In the genomic region with DNA sequence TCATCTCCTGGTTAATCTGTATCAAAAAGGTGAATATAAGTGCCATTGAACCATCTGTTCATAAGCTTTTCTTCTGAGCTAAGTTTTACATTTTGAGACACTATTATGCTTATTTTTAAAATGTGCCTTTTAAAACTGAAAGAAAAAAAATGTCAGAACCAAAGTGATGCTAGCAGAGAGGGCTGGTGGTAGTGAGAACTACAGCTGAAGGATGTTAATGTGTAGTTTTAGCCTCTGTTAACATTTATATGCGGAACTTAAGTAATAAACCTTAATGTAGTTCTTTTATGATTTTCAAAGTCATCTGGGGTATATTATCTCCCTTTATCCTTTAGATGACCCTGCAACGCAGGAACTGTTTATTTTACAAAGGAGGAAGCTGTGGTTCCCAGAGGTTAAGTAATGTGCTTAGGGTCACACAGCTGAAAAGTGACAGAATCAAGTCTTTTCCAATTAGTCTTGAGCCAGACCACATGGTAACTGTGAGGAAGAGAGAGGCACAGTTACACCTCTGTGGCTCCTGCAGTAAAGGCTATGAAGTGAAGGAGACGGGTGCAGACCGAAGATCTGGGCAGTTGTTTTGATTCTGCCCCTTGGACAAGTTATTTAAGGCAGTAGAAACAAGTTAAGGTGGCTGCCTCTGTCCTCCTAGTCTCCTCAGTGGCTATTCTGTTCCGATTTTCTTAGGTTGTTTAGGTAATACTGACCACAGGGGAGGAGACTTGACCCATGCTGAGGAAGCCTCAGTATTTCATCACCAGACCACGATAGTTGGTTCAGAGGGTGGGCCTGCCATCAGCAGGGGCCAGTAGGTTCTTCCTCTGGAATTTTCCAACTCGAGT, we compare ENCODE assay signal across 8 cellular contexts. TPM values are rescaled to one million over a fixed set of nuclear protein-coding genes. Genes with fewer than 3 reads are reported as not detected.
DNase-seq lines count a peak whose midpoint lies in the region; ATAC-seq and TF ChIP-seq lines count a peak whose summit lies in the region.

No MANE protein-coding gene starts in this region.

- H3K9me3 ChIP-seq in OCI-LY3 (ENCODE audit: insufficient read depth, low read length) (peaks cover 5% of the 10 kb centered on the region; the same call in 1 of the 2 replicates), heart left ventricle (no peaks in the 10 kb centered on the region)

- intact Hi-C loops in heart left ventricle (cut with DNase I), result no loop called here

- H2AFZ ChIP-seq in OCI-LY3 (ENCODE audit: low read depth, low read length), result no peak overlapping the region

- no peaks in the 10 kb centered on the region for H3K27me3 ChIP-seq in OCI-LY3 (ENCODE audit: low read depth, low read length)
- H3K27me3 ChIP-seq in heart left ventricle, result no peaks in the 10 kb centered on the region

- TF ChIP-seq CTCF in OCI-LY3 (IDR thresholded peaks at IDR 0.05; ENCODE audit: low read depth, low read length) (no peak), heart left ventricle (IDR thresholded peaks at IDR 0.05) (no peak)

- WGBS in heart left ventricle, 4 donors, result 43 to 45% (median 44%) methylated on average over 7 of the region's 7 CpGs

- H3K4me1 ChIP-seq in OCI-LY3 (ENCODE audit: low read length) (peaks cover 46% of the 10 kb centered on the region), heart left ventricle (peaks cover 0 to 35% (median 5%) of the 10 kb centered on the region in 12 donors)

- H3K79me2 ChIP-seq in OCI-LY3 (ENCODE audit: low read length), result peaks cover 12% of the 10 kb centered on the region

- DNase-seq in EH (ENCODE audit: low read depth) (peak; percentile 84), H4 (ENCODE audit: low spot score) (peak; percentile 70), heart left ventricle (no peak), islet precursor cell (no peak), NCI-H2029 (lab: John Stamatoyannopoulos, UW) (no peak), caudate nucleus (lab: John Stamatoyannopoulos, UW) (no peak), hepatic stellate cell (ENCODE audit: low spot score) (no peak)

- peak; percentile 58 to 83 (median 81) for ATAC-seq in heart left ventricle

- TF ChIP-seq POLR2A in heart left ventricle (IDR thresholded peaks at IDR 0.05), result no peak

- peaks cover 13% of the 10 kb centered on the region for H3K36me3 ChIP-seq in OCI-LY3 (replicated peaks; ENCODE audit: low read depth, low read length)
- H3K36me3 ChIP-seq in heart left ventricle, result no peaks in the 10 kb centered on the region

- peak overlapping the region; percentile 63 for H3K4me2 ChIP-seq in OCI-LY3 (ENCODE audit: low read length)

- H3K27ac ChIP-seq in OCI-LY3 (ENCODE audit: low read length), result 0 out of 2 replicates have a peak overlapping the region, but pooled peaks have one; percentile 9
- peak overlapping the region in 9 of 12 donors; percentile 2 to 67 (median 50) for H3K27ac ChIP-seq in heart left ventricle
- H3K27ac ChIP-seq in caudate nucleus (ENCODE audit: low read depth, low read length), result no peak overlapping the region

- H3K4me3 ChIP-seq in OCI-LY3 (ENCODE audit: low read length) (peak overlapping the region; percentile 26), heart left ventricle (no peak overlapping the region)

- 0 out of 2 replicates have a peak, but pooled peaks cover 6% of the 10 kb centered on the region for H4K20me1 ChIP-seq in OCI-LY3 (ENCODE audit: insufficient read depth, low read length)

- peak overlapping the region; percentile 6; the same call in 1 of the 2 replicates for H3K9ac ChIP-seq in OCI-LY3 (ENCODE audit: low read length)

RNA-seq across cellular contexts. Expression of a gene that starts 23.9 kb away (rescaled TPM):
- 22.1 and 32.3 TPM in 2 replicates for total RNA-seq in H4 (2014; rRNA removed; shearing (Covaris generic))
- 10 to 100 TPM in 2 of 9 donors, 1 to 10 TPM in 7; 3.3 to 29.2 (median 7.8) TPM for total RNA-seq in heart left ventricle
- polyA plus RNA-seq in heart left ventricle, result 1 to 10 TPM; 3.1 to 3.7 TPM

Comparison
In these comparisons a context has a peak if more than half of its experiments do, and no peak if none do; other contexts are left out.
1. DNase-seq: peak in EH (single experiment) and H4 (single experiment); none in heart left ventricle (0 of 5), islet precursor cell (single experiment), NCI-H2029 (single experiment), caudate nucleus (0 of 61) and hepatic stellate cell (single experiment).